ENCODE assay signal across 24 cellular contexts in the genomic region with DNA sequence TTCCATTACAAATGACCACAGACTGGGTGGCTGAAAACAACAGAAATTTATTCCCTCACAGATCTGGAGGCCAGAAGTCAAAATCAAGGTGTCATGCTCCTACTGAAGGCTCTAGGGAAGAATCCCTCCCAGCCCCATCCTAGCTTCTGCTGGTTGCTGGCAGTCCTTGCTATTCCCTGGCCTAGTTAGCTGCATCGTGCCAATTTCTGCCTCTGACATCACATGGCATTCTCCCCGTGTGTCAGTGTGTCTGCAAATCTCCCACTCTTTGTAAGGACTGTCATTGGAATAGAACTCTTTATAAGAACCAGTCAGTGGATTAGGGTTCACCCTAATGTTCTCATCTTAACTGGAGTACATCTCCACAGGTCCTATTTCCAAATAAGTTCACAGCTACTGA. TPM values are rescaled to one million over a fixed set of nuclear protein-coding genes. Genes with fewer than 3 reads are reported as not detected.
DNase-seq lines count a peak whose midpoint lies in the region; ATAC-seq and TF ChIP-seq lines count a peak whose summit lies in the region.
"Had no signal": no experiment of that assay in that cellular context is flagged by ENCODE, and none has a peak within 500 bp of the region (broad histone marks: within the 10 kb centered on the region; RNA-seq: fewer than 3 reads in every experiment).

No MANE protein-coding gene starts in this region.

- ATAC-seq in Right ventricle myocardium superior (ENCODE audit: poor library complexity) (peak; percentile 57), GM21825 (IDR thresholded peaks at IDR 0.05; ENCODE audit: unreplicated experiment) (no peak), HG03439 (IDR thresholded peaks at IDR 0.05; ENCODE audit: unreplicated experiment) (no peak)

- H3K27me3 Mint-ChIP-seq in brain (no peaks in the 10 kb centered on the region), neural crest cell (ENCODE audit: low read depth) (no peaks in the 10 kb centered on the region)
- H3K27me3 Mint-ChIP-seq: CD4-positive, CD25-positive, alpha-beta regulatory T cell had no signal

- intact Hi-C loops in Right ventricle myocardium superior (cut with DNase I): no loop called here

- no peaks in the 10 kb centered on the region for H3K9me3 ChIP-seq in right atrium auricular region
- H3K9me3 ChIP-seq: HAP-1 had no signal

- H3K9me3 Mint-ChIP-seq in brain: peaks cover 0 to 5% (median 4%) of the 10 kb centered on the region in 5 experiments
- H3K9me3 Mint-ChIP-seq in neural crest cell: peaks cover 13% of the 10 kb centered on the region
- H3K9me3 Mint-ChIP-seq: HFFc6, IgD-negative memory B cell had no signal

- H3K27ac Mint-ChIP-seq in brain (peak overlapping the region; percentile 30 to 88 (median 83)), neural crest cell (ENCODE audit: unreplicated experiment) (peak overlapping the region; percentile 60)
- H3K27ac Mint-ChIP-seq: CD4-positive, CD25-positive, alpha-beta regulatory T cell; HFFc6; IgD-negative memory B cell had no signal

- TF ChIP-seq CTCF in brain (conservative IDR thresholded peaks at IDR 0.05) (no peak), right atrium auricular region (IDR thresholded peaks at IDR 0.05) (no peak), neural crest cell (conservative IDR thresholded peaks at IDR 0.05) (no peak)

- peaks cover 51% of the 10 kb centered on the region for H3K4me1 Mint-ChIP-seq in brain
- H3K4me1 Mint-ChIP-seq in neural crest cell: peaks cover 69% of the 10 kb centered on the region
- H3K4me1 Mint-ChIP-seq: CD4-positive, CD25-positive, alpha-beta regulatory T cell; IgD-negative memory B cell had no signal

- H3K4me1 ChIP-seq in right atrium auricular region: peaks cover 0 to 29% of the 10 kb centered on the region in 2 donors
- H3K4me1 ChIP-seq: HAP-1 had no signal

- DNase-seq in Right ventricle myocardium superior: no peak
- DNase-seq in right atrium auricular region (ENCODE audit: low spot score): no peak
- DNase-seq in neural crest cell (ENCODE audit: low read depth, low spot score): no peak
- no peak for DNase-seq in GM19240 (ENCODE audit: insufficient read length, low spot score)
- DNase-seq: CD4-positive, CD25-positive, alpha-beta regulatory T cell; DMS153; DND-41; GOT3; HFFc6; MM.1S; NCI-H1048; NCI-H1417; NCI-H1694; NCI-H2029 treated with DMSO at 0.1 percent for 48 hours; NCI-H446 treated with DMSO at 0.1 percent for 48 hours; NCI-H526 treated with DMSO at 0.1 percent for 48 hours; RPMI8226; SHP77 treated with DMSO at 0.1 percent for 48 hours had no signal

- no peaks in the 10 kb centered on the region for H3K36me3 ChIP-seq in right atrium auricular region
- H3K36me3 ChIP-seq: HAP-1 had no signal

- H3K36me3 Mint-ChIP-seq in brain: no peaks in the 10 kb centered on the region
- peaks cover 14% of the 10 kb centered on the region for H3K36me3 Mint-ChIP-seq in neural crest cell (ENCODE audit: low read depth)
- H3K36me3 Mint-ChIP-seq: CD4-positive, CD25-positive, alpha-beta regulatory T cell; IgD-negative memory B cell had no signal

- H3K4me3 ChIP-seq in right atrium auricular region: no peak overlapping the region
- H3K4me3 ChIP-seq: HAP-1 had no signal

- no peaks in the 10 kb centered on the region for H3K27me3 ChIP-seq in right atrium auricular region

- H3K4me3 Mint-ChIP-seq in brain (no peak overlapping the region), neural crest cell (peak overlapping the region; percentile 38)
- H3K4me3 Mint-ChIP-seq: CD4-positive, CD25-positive, alpha-beta regulatory T cell; HFFc6; IgD-negative memory B cell had no signal

- H3K27ac ChIP-seq in right atrium auricular region: peak overlapping the region; percentile 12 to 34
- H3K27ac ChIP-seq: KMS-11 had no signal

RNA-seq across cellular contexts. Expression of gene NCKAP5, which starts 30.5 kb away (rescaled TPM):
- polyA plus RNA-seq in brain (ENCODE audit: insufficient read depth, low read depth, low replicate concordance): 1.1 TPM
- total RNA-seq in Right ventricle myocardium superior (7.9 TPM), right atrium auricular region (1 to 10 TPM; 3.6 to 5.4 TPM), neural crest cell (22.8 and 27.9 TPM in 2 replicates)
- total RNA-seq: CD4-positive, CD25-positive, alpha-beta regulatory T cell had no signal
- polyA plus RNA-seq: CD4-positive, CD25-positive, alpha-beta regulatory T cell; IgD-negative memory B cell had no signal
